ENCODE assay signal across 21 cellular contexts in genomic region chr9:7088598-7088997, GRCh38.
"Had no signal": no experiment of that assay in that cellular context is flagged by ENCODE, and none has a peak within 500 bp of the region (broad histone marks: within the 10 kb centered on the region; RNA-seq: fewer than 3 reads in every experiment).

No MANE protein-coding gene starts in this region.

- H3K27ac ChIP-seq: neural progenitor cell, psoas muscle, sigmoid colon, SJSA1, testis had no signal

- H3K27me3 Mint-ChIP-seq: activated CD4-positive, alpha-beta memory T cell treated with anti-CD3 and anti-CD28 coated beads for 36 hours; activated naive CD4-positive, alpha-beta T cell treated with anti-CD3 and anti-CD28 coated beads, Interleukin-2, amount 10 ng/mL, durations not matched to agents 7 days and 5 days; activated naive CD8-positive, alpha-beta T cell treated with anti-CD3 and anti-CD28 coated beads, Interleukin-2, amount 50 U/mL, for 24 hours; naive thymus-derived CD4-positive, alpha-beta T cell; type B pancreatic cell had no signal

- H3K27ac Mint-ChIP-seq: activated CD4-positive, alpha-beta memory T cell treated with anti-CD3 and anti-CD28 coated beads for 36 hours; activated naive CD4-positive, alpha-beta T cell treated with anti-CD3 and anti-CD28 coated beads, Interleukin-2, amount 10 ng/mL, durations not matched to agents 7 days and 5 days; activated naive CD8-positive, alpha-beta T cell treated with anti-CD3 and anti-CD28 coated beads, Interleukin-2, amount 50 U/mL, for 24 hours; neural progenitor cell; stimulated activated effector memory CD8-positive, alpha-beta T cell treated with anti-CD3 and anti-CD28 coated beads, Interleukin-12 subunit alpha, Interleukin-12 subunit beta, amount 100 ng/mL, for 72 hours; type B pancreatic cell had no signal

- H3K36me3 ChIP-seq: neural progenitor cell, sigmoid colon, SJSA1 had no signal

- H3K9me3 Mint-ChIP-seq: activated CD4-positive, alpha-beta memory T cell treated with anti-CD3 and anti-CD28 coated beads for 36 hours; activated naive CD4-positive, alpha-beta T cell treated with anti-CD3 and anti-CD28 coated beads, Interleukin-2, amount 10 ng/mL, durations not matched to agents 7 days and 5 days; activated naive CD8-positive, alpha-beta T cell treated with anti-CD3 and anti-CD28 coated beads, Interleukin-2, amount 50 U/mL, for 24 hours; activated T-cell treated with anti-CD3 and anti-CD28 coated beads, Interleukin-2, amount 50 U/mL, for 4 hours; neural progenitor cell; stimulated activated effector memory CD8-positive, alpha-beta T cell treated with anti-CD3 and anti-CD28 coated beads, Interleukin-12 subunit alpha, Interleukin-12 subunit beta, amount 100 ng/mL, for 72 hours; type B pancreatic cell; WTC11 had no signal

- H3K4me3 ChIP-seq: neural progenitor cell, psoas muscle, sigmoid colon, SJSA1, testis had no signal

- ATAC-seq: activated naive CD8-positive, alpha-beta T cell treated with anti-CD3 and anti-CD28 coated beads, Interleukin-2, amount 50 U/mL, for 24 hours; activated T-cell treated with anti-CD3 and anti-CD28 coated beads, Interleukin-2, amount 50 U/mL, for 4 hours; left colon; naive thymus-derived CD4-positive, alpha-beta T cell; psoas muscle; stimulated activated effector memory CD8-positive, alpha-beta T cell treated with anti-CD3 and anti-CD28 coated beads, Interleukin-12 subunit alpha, Interleukin-12 subunit beta, amount 100 ng/mL, for 72 hours; WTC11 had no signal

- H3K4me1 ChIP-seq: sigmoid colon, SJSA1, testis had no signal

- H3K36me3 Mint-ChIP-seq: type B pancreatic cell, WTC11 had no signal

- H3K4me3 Mint-ChIP-seq: activated CD4-positive, alpha-beta memory T cell treated with anti-CD3 and anti-CD28 coated beads for 36 hours; activated naive CD4-positive, alpha-beta T cell treated with anti-CD3 and anti-CD28 coated beads, Interleukin-2, amount 10 ng/mL, durations not matched to agents 7 days and 5 days; activated naive CD8-positive, alpha-beta T cell treated with anti-CD3 and anti-CD28 coated beads, Interleukin-2, amount 50 U/mL, for 24 hours; activated T-cell treated with anti-CD3 and anti-CD28 coated beads, Interleukin-2, amount 50 U/mL, for 4 hours; naive thymus-derived CD4-positive, alpha-beta T cell; neural progenitor cell; stimulated activated effector memory CD8-positive, alpha-beta T cell treated with anti-CD3 and anti-CD28 coated beads, Interleukin-12 subunit alpha, Interleukin-12 subunit beta, amount 100 ng/mL, for 72 hours; type B pancreatic cell; WTC11 had no signal

- H3K27me3 ChIP-seq: neural progenitor cell, sigmoid colon, SJSA1, testis had no signal

- H3K9me3 ChIP-seq: psoas muscle, sigmoid colon, SJSA1, testis had no signal

- DNase-seq: activated CD4-positive, alpha-beta memory T cell treated with anti-CD3 and anti-CD28 coated beads for 36 hours; activated CD4-positive, alpha-beta T cell treated with anti-CD3 and anti-CD28 coated beads for 4 hours; activated effector memory CD4-positive, alpha-beta T cell treated with Interleukin-2 at 50 U/mL for 16 hours; activated naive CD4-positive, alpha-beta T cell treated with anti-CD3 and anti-CD28 coated beads, Interleukin-2, amount 10 ng/mL, durations not matched to agents 7 days and 5 days; activated naive CD8-positive, alpha-beta T cell treated with anti-CD3 and anti-CD28 coated beads, Interleukin-2, amount 50 U/mL, for 24 hours; activated T-cell treated with anti-CD3 and anti-CD28 coated beads, Interleukin-2, amount 50 U/mL, for 4 hours; cortex of kidney; effector CD4-positive, alpha-beta T cell; hippocampal formation; left colon; mammary epithelial cell; naive thymus-derived CD4-positive, alpha-beta T cell; psoas muscle; sigmoid colon; stimulated activated CD4-positive, alpha-beta T cell treated with anti-CD3 and anti-CD28 coated beads, Interleukin-4, amount 100 ng/mL, for 24 hours; testis had no signal
